13 cellular contexts compared by ENCODE assay signal in genomic region chr12:128388461-128388921, GRCh38.
DNase-seq lines count a peak whose midpoint lies in the region; ATAC-seq and TF ChIP-seq lines count a peak whose summit lies in the region.
"Had no signal": no experiment of that assay in that cellular context is flagged by ENCODE, and none has a peak within 500 bp of the region (broad histone marks: within the 10 kb centered on the region; RNA-seq: fewer than 3 reads in every experiment).

No MANE protein-coding gene starts in this region.

- H3K9me3 Mint-ChIP-seq in glutamatergic neuron (ENCODE audit: unreplicated experiment): peaks cover 13% of the 10 kb centered on the region

- H3K27me3 Mint-ChIP-seq in glutamatergic neuron (ENCODE audit: unreplicated experiment): peaks cover 2% of the 10 kb centered on the region

- peak overlapping the region in 2 of 5 donors; percentile 17 to 20 for H3K4me3 ChIP-seq in subcutaneous abdominal adipose tissue (ENCODE audit: low read depth in 1 of 5, low read length in 5 of 5)
- no peak overlapping the region for H3K4me3 ChIP-seq in osteoblast (ENCODE audit: insufficient read depth, low read length)

- DNase-seq in NCI-H2029 (lab: John Stamatoyannopoulos, UW): peak; percentile 82
- DNase-seq in SK-N-DZ (ENCODE audit: low spot score): peak; percentile 22
- DNase-seq in effector CD8-positive, alpha-beta T cell (lab: John Stamatoyannopoulos, UW): no peak
- no peak for DNase-seq in osteoblast (ENCODE audit: insufficient read length, low spot score, missing footprints)
- DNase-seq in glutamatergic neuron: no peak
- DNase-seq: foreskin melanocyte, GOT3 had no signal

- H3K4me1 Mint-ChIP-seq in glutamatergic neuron (ENCODE audit: low read depth, unreplicated experiment): peaks cover 9% of the 10 kb centered on the region

- H3K9ac ChIP-seq in subcutaneous abdominal adipose tissue (ENCODE audit: low read length in 5 of 5): peak overlapping the region in 2 of 5 donors; percentile 6 to 21
- H3K9ac ChIP-seq: parathyroid adenoma had no signal

- H3K4me3 Mint-ChIP-seq in glutamatergic neuron (ENCODE audit: unreplicated experiment): no peak overlapping the region
- H3K4me3 Mint-ChIP-seq: T-helper 1 cell treated with Interleukin-12 subunit alpha and Interleukin-12 subunit beta and Interleukin-4 antibody, amounts not matched to agents 30 μg/mL and 1 μg/mL, for 36 hours had no signal

- H3K9me3 ChIP-seq in subcutaneous abdominal adipose tissue (ENCODE audit: control insufficient read depth in 5 of 5, low read length in 5 of 5) (peaks cover 0 to 3% (median 2%) of the 10 kb centered on the region in 5 donors), osteoblast (ENCODE audit: low read depth, low read length) (peaks cover 5% of the 10 kb centered on the region)

- no peaks in the 10 kb centered on the region for H4K20me1 ChIP-seq in osteoblast (ENCODE audit: insufficient read depth, low read length)

- TF ChIP-seq CTCF in osteoblast (IDR thresholded peaks at IDR 0.05; ENCODE audit: extremely low read depth, low read depth, low read length): no peak
- TF ChIP-seq CTCF in glutamatergic neuron (IDR thresholded peaks at IDR 0.05; ENCODE audit: partially characterized antibody, unreplicated experiment): no peak

- no peak for ATAC-seq in HG03139 (IDR thresholded peaks at IDR 0.05; ENCODE audit: unreplicated experiment)
- ATAC-seq: stimulated activated naive CD8-positive, alpha-beta T cell treated with anti-CD3 and anti-CD28 coated beads, Interleukin-15, Interleukin-2, amounts not matched to agents 100 U/mL and 50 U/mL, for 24 hours had no signal

- no peak overlapping the region for H2AFZ ChIP-seq in osteoblast (ENCODE audit: low read length)

- H3K27me3 ChIP-seq in layer of hippocampus (ENCODE audit: control insufficient read depth, insufficient read depth, low read length) (no peaks in the 10 kb centered on the region), subcutaneous abdominal adipose tissue (ENCODE audit: control insufficient read depth in 5 of 5, insufficient read depth in 4 of 5, low read length in 5 of 5) (no peaks in the 10 kb centered on the region), osteoblast (ENCODE audit: insufficient read depth, low read length) (no peaks in the 10 kb centered on the region)

- H3K36me3 Mint-ChIP-seq in glutamatergic neuron (ENCODE audit: unreplicated experiment): peaks cover 10% of the 10 kb centered on the region

- no peak overlapping the region for H3K4me2 ChIP-seq in osteoblast (ENCODE audit: insufficient read depth, low read length)

- H3K36me3 ChIP-seq in subcutaneous abdominal adipose tissue (ENCODE audit: control insufficient read depth in 5 of 5, insufficient read depth in 5 of 5, low read length in 5 of 5) (peaks cover 0 to 5% (median 0%) of the 10 kb centered on the region in 5 donors), osteoblast (ENCODE audit: insufficient read depth, low read length) (no peaks in the 10 kb centered on the region)

- peak overlapping the region; percentile 35 for H3K27ac ChIP-seq in layer of hippocampus (ENCODE audit: low read depth, low read length)
- H3K27ac ChIP-seq in subcutaneous abdominal adipose tissue (ENCODE audit: low read depth, low read length): peak overlapping the region; percentile 74
- H3K27ac ChIP-seq in osteoblast (ENCODE audit: low read depth, low read length): no peak overlapping the region
- H3K27ac ChIP-seq: parathyroid adenoma had no signal

- no peak overlapping the region for H3K27ac Mint-ChIP-seq in glutamatergic neuron (ENCODE audit: unreplicated experiment)
- H3K27ac Mint-ChIP-seq: T-helper 1 cell treated with Interleukin-12 subunit alpha and Interleukin-12 subunit beta and Interleukin-4 antibody, amounts not matched to agents 30 μg/mL and 1 μg/mL, for 36 hours had no signal

- peaks cover 4 to 22% (median 19%) of the 10 kb centered on the region in 5 donors for H3K4me1 ChIP-seq in subcutaneous abdominal adipose tissue (ENCODE audit: control insufficient read depth in 5 of 5, insufficient read depth in 5 of 5, low read length in 5 of 5)
- no peaks in the 10 kb centered on the region for H3K4me1 ChIP-seq in osteoblast (ENCODE audit: insufficient read depth, low read length)

- no peaks in the 10 kb centered on the region for H3K79me2 ChIP-seq in osteoblast (ENCODE audit: insufficient read depth, low read length)
- H3K79me2 ChIP-seq: parathyroid adenoma had no signal

Comparison
In these comparisons a context has a peak if more than half of its experiments do, and no peak if none do; other contexts are left out.
1. DNase-seq: peak in NCI-H2029 (single experiment) and SK-N-DZ (single experiment); none in effector CD8-positive, alpha-beta T cell (single experiment), osteoblast (single experiment) and glutamatergic neuron (single experiment).